In the genomic region with DNA sequence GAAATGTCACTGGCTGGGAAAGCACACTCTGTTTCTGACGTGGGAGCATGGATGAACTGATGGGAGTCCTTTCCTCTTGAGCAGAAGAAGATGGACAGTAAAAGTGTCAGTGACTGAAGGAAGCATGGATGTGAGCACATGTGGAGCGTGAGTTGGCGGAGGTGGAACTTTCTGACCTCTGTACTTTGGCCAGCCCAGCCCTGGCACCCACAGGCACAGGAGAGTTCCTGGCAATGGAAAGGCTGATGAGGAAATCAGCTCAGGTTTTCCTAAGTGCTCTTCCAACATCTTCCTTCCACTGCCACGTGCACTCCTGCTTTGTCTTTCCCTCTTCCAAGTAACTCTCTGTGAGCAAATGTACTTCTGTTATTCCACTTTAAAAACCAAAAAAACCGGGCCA, we compare ENCODE assay signal across 1 cellular context.
TF ChIP-seq lines count a peak whose summit lies in the region.

No MANE protein-coding gene starts in this region.

TF ChIP-seq in H1, 55 proteins besides CTCF, POLR2A, EP300 and RAD21:
- TF ChIP-seq, protein P1, sequence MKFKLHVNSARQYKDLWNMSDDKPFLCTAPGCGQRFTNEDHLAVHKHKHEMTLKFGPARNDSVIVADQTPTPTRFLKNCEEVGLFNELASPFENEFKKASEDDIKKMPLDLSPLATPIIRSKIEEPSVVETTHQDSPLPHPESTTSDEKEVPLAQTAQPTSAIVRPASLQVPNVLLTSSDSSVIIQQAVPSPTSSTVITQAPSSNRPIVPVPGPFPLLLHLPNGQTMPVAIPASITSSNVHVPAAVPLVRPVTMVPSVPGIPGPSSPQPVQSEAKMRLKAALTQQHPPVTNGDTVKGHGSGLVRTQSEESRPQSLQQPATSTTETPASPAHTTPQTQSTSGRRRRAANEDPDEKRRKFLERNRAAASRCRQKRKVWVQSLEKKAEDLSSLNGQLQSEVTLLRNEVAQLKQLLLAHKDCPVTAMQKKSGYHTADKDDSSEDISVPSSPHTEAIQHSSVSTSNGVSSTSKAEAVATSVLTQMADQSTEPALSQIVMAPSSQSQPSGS (IDR thresholded peaks at IDR 0.05; ENCODE audit: low read length): no peak
- TF ChIP-seq POLR2AphosphoS5 (IDR thresholded peaks at IDR 0.05; ENCODE audit: low read depth, low read length) (no peak), SAP30 (IDR thresholded peaks at IDR 0.05; ENCODE audit: insufficient read depth, insufficient replicate concordance, low read length) (no peak), RBBP5 (IDR thresholded peaks at IDR 0.05; ENCODE audit: borderline replicate concordance, low read depth, low read length) (no peak), SIRT6 (IDR thresholded peaks at IDR 0.05; ENCODE audit: low read length) (no peak), SRF (IDR thresholded peaks at IDR 0.05; ENCODE audit: low read depth, low read length) (no peak)
- TF ChIP-seq, protein P2, sequence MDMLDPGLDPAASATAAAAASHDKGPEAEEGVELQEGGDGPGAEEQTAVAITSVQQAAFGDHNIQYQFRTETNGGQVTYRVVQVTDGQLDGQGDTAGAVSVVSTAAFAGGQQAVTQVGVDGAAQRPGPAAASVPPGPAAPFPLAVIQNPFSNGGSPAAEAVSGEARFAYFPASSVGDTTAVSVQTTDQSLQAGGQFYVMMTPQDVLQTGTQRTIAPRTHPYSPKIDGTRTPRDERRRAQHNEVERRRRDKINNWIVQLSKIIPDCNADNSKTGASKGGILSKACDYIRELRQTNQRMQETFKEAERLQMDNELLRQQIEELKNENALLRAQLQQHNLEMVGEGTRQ (IDR thresholded peaks at IDR 0.05; ENCODE audit: low read length): no peak
- TF ChIP-seq, protein P3, sequence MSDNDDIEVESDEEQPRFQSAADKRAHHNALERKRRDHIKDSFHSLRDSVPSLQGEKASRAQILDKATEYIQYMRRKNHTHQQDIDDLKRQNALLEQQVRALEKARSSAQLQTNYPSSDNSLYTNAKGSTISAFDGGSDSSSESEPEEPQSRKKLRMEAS (IDR thresholded peaks at IDR 0.05): no peak
